Comparison of ENCODE assay signal across 1 cellular context in the genomic region with DNA sequence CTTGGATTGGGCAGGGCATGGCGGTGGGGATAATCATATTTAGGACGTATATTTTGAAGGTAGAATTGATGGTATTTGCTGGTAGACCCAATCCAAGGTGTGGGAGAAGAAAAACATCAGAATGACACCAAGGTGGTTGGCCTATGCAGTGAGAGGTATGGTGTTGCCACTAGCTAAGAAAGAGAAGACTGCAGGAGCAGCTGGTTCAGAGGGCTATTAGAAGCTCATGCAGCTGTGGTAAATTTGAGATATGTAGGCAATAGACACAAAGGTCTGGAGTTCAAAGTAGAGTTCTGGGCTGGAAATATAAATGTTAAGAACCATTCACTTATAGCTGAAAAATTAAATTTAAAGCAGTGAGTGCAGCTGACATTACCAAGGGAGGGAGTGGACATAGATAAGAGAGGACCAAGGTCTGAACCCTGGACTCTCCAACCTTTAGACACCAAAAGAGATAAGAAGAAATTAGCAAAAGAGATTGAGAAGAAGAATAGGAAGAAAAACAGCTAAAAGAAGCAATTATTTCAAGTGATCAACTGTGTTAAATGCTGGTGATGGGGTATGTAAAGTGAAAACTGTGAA.
TF ChIP-seq lines count a peak whose summit lies in the region.

No MANE protein-coding gene starts in this region.

TF ChIP-seq in liver, 16 proteins besides CTCF, POLR2A, EP300 and RAD21 (continued from another document):
- TF ChIP-seq, protein P1, sequence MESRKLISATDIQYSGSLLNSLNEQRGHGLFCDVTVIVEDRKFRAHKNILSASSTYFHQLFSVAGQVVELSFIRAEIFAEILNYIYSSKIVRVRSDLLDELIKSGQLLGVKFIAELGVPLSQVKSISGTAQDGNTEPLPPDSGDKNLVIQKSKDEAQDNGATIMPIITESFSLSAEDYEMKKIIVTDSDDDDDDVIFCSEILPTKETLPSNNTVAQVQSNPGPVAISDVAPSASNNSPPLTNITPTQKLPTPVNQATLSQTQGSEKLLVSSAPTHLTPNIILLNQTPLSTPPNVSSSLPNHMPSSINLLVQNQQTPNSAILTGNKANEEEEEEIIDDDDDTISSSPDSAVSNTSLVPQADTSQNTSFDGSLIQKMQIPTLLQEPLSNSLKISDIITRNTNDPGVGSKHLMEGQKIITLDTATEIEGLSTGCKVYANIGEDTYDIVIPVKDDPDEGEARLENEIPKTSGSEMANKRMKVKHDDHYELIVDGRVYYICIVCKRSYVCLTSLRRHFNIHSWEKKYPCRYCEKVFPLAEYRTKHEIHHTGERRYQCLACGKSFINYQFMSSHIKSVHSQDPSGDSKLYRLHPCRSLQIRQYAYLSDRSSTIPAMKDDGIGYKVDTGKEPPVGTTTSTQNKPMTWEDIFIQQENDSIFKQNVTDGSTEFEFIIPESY (IDR thresholded peaks at IDR 0.05) = no peak
- TF ChIP-seq, protein P2, sequence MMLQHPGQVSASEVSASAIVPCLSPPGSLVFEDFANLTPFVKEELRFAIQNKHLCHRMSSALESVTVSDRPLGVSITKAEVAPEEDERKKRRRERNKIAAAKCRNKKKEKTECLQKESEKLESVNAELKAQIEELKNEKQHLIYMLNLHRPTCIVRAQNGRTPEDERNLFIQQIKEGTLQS (IDR thresholded peaks at IDR 0.05) = no peak
